In the genomic region with DNA sequence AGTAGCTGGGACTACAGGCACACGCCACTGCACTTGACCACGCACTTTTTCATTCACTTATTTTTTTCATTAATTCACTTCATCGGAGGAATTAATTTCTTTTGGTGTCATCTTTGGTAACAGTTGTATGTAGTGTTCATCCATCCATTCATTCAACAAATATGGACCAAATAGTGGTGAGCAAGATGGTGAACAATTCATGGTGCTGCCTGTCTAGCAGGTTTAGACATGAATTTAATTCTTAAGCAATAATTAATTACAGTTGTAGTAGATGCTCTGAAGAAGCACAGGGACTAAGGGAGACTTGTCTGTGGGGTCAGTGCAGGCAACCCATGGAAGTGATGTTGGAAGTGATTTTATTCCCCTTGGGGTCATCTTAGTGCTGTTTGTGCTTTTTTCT, we compare ENCODE assay signal across 24 cellular contexts.
"Had no signal": no experiment of that assay in that cellular context is flagged by ENCODE, and none has a peak within 500 bp of the region (broad histone marks: within the 10 kb centered on the region; RNA-seq: fewer than 3 reads in every experiment).

No MANE protein-coding gene starts in this region.

- H3K4me2 ChIP-seq: smooth muscle cell had no signal

- H3K27me3 ChIP-seq: ovary, right atrium auricular region, right lobe of liver, tibial nerve, uterus had no signal

- H3K27ac ChIP-seq: left ventricle myocardium inferior, ovary, right atrium auricular region, right lobe of liver, tibial nerve, uterus had no signal

- DNase-seq: islet precursor cell; left ventricle myocardium inferior; midbrain; mucosa of descending colon; naive thymus-derived CD4-positive, alpha-beta T cell; ovary; right lobe of liver; stimulated activated CD4-positive, alpha-beta T cell treated with anti-CD3 and anti-CD28 coated beads, Interleukin-1b, Interleukin-23, amount 100 ng/mL, for 48 hours; stimulated activated CD4-positive, alpha-beta T cell treated with anti-CD3 and anti-CD28 coated beads, Interleukin-2, amount 100 ng/mL, for 48 hours; stimulated activated CD4-positive, alpha-beta T cell treated with anti-CD3 and anti-CD28 coated beads, Interleukin-4, amount 100 ng/mL, for 4 hours; stimulated activated CD8-positive, alpha-beta memory T cell treated with anti-CD3 and anti-CD28 coated beads, Interleukin-4, amount 100 ng/mL, for 48 hours; stimulated activated naive CD4-positive, alpha-beta T cell treated with Interleukin-2 at 50 U/mL for 16 hours; stimulated activated naive CD8-positive, alpha-beta T cell treated with anti-CD3 and anti-CD28 coated beads, Interleukin-15, amount 100 ng/mL, for 72 hours; substantia nigra; uterus had no signal

- H3K4me3 ChIP-seq: left ventricle myocardium inferior, lung, mucosa of descending colon, ovary, right atrium auricular region, right lobe of liver, smooth muscle cell, tibial nerve, uterus had no signal

- H3K27ac Mint-ChIP-seq: memory B cell; natural killer cell treated with Interleukin-12 subunit alpha and Interleukin-12 subunit beta and Interleukin-15 and Interleukin-18, amount 100 ng/mL, for 72 hours; progenitor cell of endocrine pancreas; stimulated activated memory B cell treated with anti-CD40 and anti-IgM and Interleukin-4, amounts not matched to agents 10 μg/mL and 1 μg/mL and 100 μg/mL, for 72 hours; stimulated activated naive CD8-positive, alpha-beta T cell treated with anti-CD3 and anti-CD28 coated beads, Interleukin-15, amount 100 ng/mL, for 72 hours; type B pancreatic cell had no signal

- H3K36me3 ChIP-seq: ovary, uterus had no signal

- H3K9me3 Mint-ChIP-seq: memory B cell; naive thymus-derived CD4-positive, alpha-beta T cell; natural killer cell treated with Interleukin-12 subunit alpha and Interleukin-12 subunit beta and Interleukin-15 and Interleukin-18, amount 100 ng/mL, for 72 hours; stimulated activated memory B cell treated with anti-CD40 and anti-IgM and Interleukin-4, amounts not matched to agents 10 μg/mL and 1 μg/mL and 100 μg/mL, for 72 hours; stimulated activated naive CD8-positive, alpha-beta T cell treated with anti-CD3 and anti-CD28 coated beads, Interleukin-15, amount 100 ng/mL, for 72 hours; type B pancreatic cell had no signal

- H3K4me3 Mint-ChIP-seq: memory B cell; naive thymus-derived CD4-positive, alpha-beta T cell; natural killer cell treated with Interleukin-12 subunit alpha and Interleukin-12 subunit beta and Interleukin-15 and Interleukin-18, amount 100 ng/mL, for 72 hours; stimulated activated memory B cell treated with anti-CD40 and anti-IgM and Interleukin-4, amounts not matched to agents 10 μg/mL and 1 μg/mL and 100 μg/mL, for 72 hours; stimulated activated naive CD8-positive, alpha-beta T cell treated with anti-CD3 and anti-CD28 coated beads, Interleukin-15, amount 100 ng/mL, for 72 hours; type B pancreatic cell had no signal

- H3K9me3 ChIP-seq: left ventricle myocardium inferior, mucosa of descending colon, ovary, right atrium auricular region, right lobe of liver, tibial nerve, uterus had no signal

- ATAC-seq: mucosa of descending colon; naive thymus-derived CD4-positive, alpha-beta T cell; natural killer cell treated with Interleukin-12 subunit alpha and Interleukin-12 subunit beta and Interleukin-15 and Interleukin-18, amount 100 ng/mL, for 72 hours; right lobe of liver; stimulated activated memory B cell treated with anti-CD40 and anti-IgM and Interleukin-4, amounts not matched to agents 10 μg/mL and 1 μg/mL and 100 μg/mL, for 72 hours; stimulated activated naive CD8-positive, alpha-beta T cell treated with anti-CD3 and anti-CD28 coated beads, Interleukin-15, amount 100 ng/mL, for 72 hours had no signal

- H3K4me1 Mint-ChIP-seq: memory B cell; naive thymus-derived CD4-positive, alpha-beta T cell; stimulated activated memory B cell treated with anti-CD40 and anti-IgM and Interleukin-4, amounts not matched to agents 10 μg/mL and 1 μg/mL and 100 μg/mL, for 72 hours; stimulated activated naive CD8-positive, alpha-beta T cell treated with anti-CD3 and anti-CD28 coated beads, Interleukin-15, amount 100 ng/mL, for 72 hours had no signal

- H3K4me1 ChIP-seq: left ventricle myocardium inferior, right atrium auricular region, right lobe of liver, tibial nerve, uterus had no signal

- H3K27me3 Mint-ChIP-seq: memory B cell; naive thymus-derived CD4-positive, alpha-beta T cell; natural killer cell treated with Interleukin-12 subunit alpha and Interleukin-12 subunit beta and Interleukin-15 and Interleukin-18, amount 100 ng/mL, for 72 hours; progenitor cell of endocrine pancreas; stimulated activated memory B cell treated with anti-CD40 and anti-IgM and Interleukin-4, amounts not matched to agents 10 μg/mL and 1 μg/mL and 100 μg/mL, for 72 hours; stimulated activated naive CD8-positive, alpha-beta T cell treated with anti-CD3 and anti-CD28 coated beads, Interleukin-15, amount 100 ng/mL, for 72 hours; type B pancreatic cell had no signal
